ENCODE assay signal across 7 cellular contexts in the genomic region with DNA sequence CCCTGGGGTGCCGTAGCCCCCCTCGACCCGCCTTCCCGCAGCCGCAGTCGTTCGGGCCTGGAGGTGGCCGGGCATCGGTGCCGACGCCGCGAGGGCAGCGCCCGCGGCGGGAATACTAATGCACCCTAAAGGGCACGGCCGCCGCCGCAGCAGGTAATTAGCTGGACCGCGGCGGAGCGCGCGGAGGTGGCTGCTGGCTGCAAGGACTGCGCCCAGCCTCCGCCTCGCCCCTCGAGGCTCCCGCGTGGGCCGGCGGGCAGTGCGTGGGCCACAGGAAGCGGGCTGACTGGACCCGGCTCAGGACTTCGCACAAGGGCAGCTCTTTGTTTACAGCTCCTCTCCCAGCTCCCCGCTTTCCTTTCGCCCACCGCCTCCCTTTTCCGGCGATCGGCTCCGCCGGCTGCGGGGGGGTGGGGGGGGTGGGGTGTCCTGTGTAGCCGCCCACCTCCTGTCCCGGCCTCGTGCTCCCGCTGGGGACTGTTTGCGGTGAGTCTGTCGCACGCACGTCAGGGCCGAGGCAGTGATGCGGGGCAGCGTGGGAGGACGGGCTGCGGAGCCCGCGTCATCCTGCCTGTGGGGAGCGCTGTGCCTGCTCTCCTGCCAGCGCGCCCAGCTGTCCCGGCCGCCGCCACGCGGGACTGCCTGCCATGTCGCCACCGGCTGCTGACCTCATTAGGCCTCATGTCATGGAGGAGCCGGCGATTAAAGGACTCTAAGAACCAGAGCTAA. TPM values are rescaled to one million over a fixed set of nuclear protein-coding genes. Genes with fewer than 3 reads are reported as not detected.
DNase-seq lines count a peak whose midpoint lies in the region; ATAC-seq and TF ChIP-seq lines count a peak whose summit lies in the region.

No MANE protein-coding gene starts in this region.

- POLR2A ChIA-PET in GM10248 (lab: Yijun Ruan, JAX), result no interaction called here

- no peaks in the 10 kb centered on the region for H3K27me3 ChIP-seq in layer of hippocampus (ENCODE audit: control insufficient read depth, insufficient read depth, low read length)

- H3K27ac ChIP-seq in layer of hippocampus (ENCODE audit: low read depth, low read length), result peak overlapping the region; percentile 77

- CTCF ChIA-PET in GM10248 (lab: Yijun Ruan, JAX), result interaction anchor here (0.9 to 1.8 kb wide), 4 partner anchors 9 to 238 kb away, joined by 3 to 4 read pairs (median 4); no protein-coding TSS in a partner anchor

- no peaks in the 10 kb centered on the region for H3K36me3 Mint-ChIP-seq in chondrocyte (ENCODE audit: low read depth)

- peak overlapping the region; percentile 45 for H3K4me3 Mint-ChIP-seq in chondrocyte (ENCODE audit: unreplicated experiment)

- H3K27me3 Mint-ChIP-seq in chondrocyte (ENCODE audit: low read depth), result no peaks in the 10 kb centered on the region

- TF ChIP-seq CTCF in GM10248 (IDR thresholded peaks at IDR 0.05; ENCODE audit: control extremely low read depth, extremely low read depth, low read depth, missing control alignments) (no peak), chondrocyte (IDR thresholded peaks at IDR 0.05) (peak; percentile 60)

- no peaks in the 10 kb centered on the region for H3K9me3 Mint-ChIP-seq in chondrocyte (ENCODE audit: low read depth)

- peak overlapping the region; percentile 12 for H3K27ac Mint-ChIP-seq in chondrocyte (ENCODE audit: unreplicated experiment)

- peak; percentile 61 for ATAC-seq in GM21390 (IDR thresholded peaks at IDR 0.05; ENCODE audit: unreplicated experiment)
- no peak for ATAC-seq in GM21619 (IDR thresholded peaks at IDR 0.05; ENCODE audit: unreplicated experiment)

- DNase-seq in GM10248 (ENCODE audit: extremely low spot score) (peak; percentile 89), NCI-H1092 (lab: John Stamatoyannopoulos, UW) (peak; percentile 54), chondrocyte (ENCODE audit: low spot score) (peak; percentile 85)
- DNase-seq in stimulated activated CD8-positive, alpha-beta memory T cell treated with anti-CD3 and anti-CD28 coated beads, Interleukin-15, amount 100 ng/mL, for 48 hours (ENCODE audit: low read depth in 2 of 2), result peak; percentile 25 to 57

- peaks cover 15% of the 10 kb centered on the region for H3K4me1 Mint-ChIP-seq in chondrocyte (ENCODE audit: low read depth)

RNA-seq across cellular contexts. Expression of a gene that starts 53.2 kb away (rescaled TPM):
- 0.37 to 0.51 TPM (median 0.49 TPM) in 3 replicates for total RNA-seq in chondrocyte
